10 cellular contexts compared by ENCODE assay signal in genomic region chr18:14978962-14979535, GRCh38.
DNase-seq lines count a peak whose midpoint lies in the region; ATAC-seq and TF ChIP-seq lines count a peak whose summit lies in the region.
"Had no signal": no experiment of that assay in that cellular context is flagged by ENCODE, and none has a peak within 500 bp of the region (broad histone marks: within the 10 kb centered on the region; RNA-seq: fewer than 3 reads in every experiment).

No MANE protein-coding gene starts in this region.

- H3K4me3 Mint-ChIP-seq in naive thymus-derived CD4-positive, alpha-beta T cell: no peak overlapping the region
- H3K4me3 Mint-ChIP-seq: brain had no signal

- no peaks in the 10 kb centered on the region for H3K36me3 Mint-ChIP-seq in naive thymus-derived CD4-positive, alpha-beta T cell
- H3K36me3 Mint-ChIP-seq: brain had no signal

- no peak overlapping the region for H3K4me3 ChIP-seq in colonic mucosa
- no peak overlapping the region for H3K4me3 ChIP-seq in naive thymus-derived CD4-positive, alpha-beta T cell (ENCODE audit: low read length)
- H3K4me3 ChIP-seq: BLaER1 had no signal

- no peak overlapping the region for H3K9ac ChIP-seq in colonic mucosa (ENCODE audit: low read depth in 2 of 2, low read length in 2 of 2)
- H3K9ac ChIP-seq: BLaER1 had no signal

- H3K27me3 Mint-ChIP-seq in naive thymus-derived CD4-positive, alpha-beta T cell: peaks cover 0 to 9% (median 0%) of the 10 kb centered on the region in 5 donors
- H3K27me3 Mint-ChIP-seq: brain had no signal

- CTCF ChIA-PET in GM10248 (lab: Yijun Ruan, JAX): no interaction called here
- CTCF ChIA-PET in naive thymus-derived CD4-positive, alpha-beta T cell (lab: Charles Lee): no interaction called here

- H3K9me3 Mint-ChIP-seq in naive thymus-derived CD4-positive, alpha-beta T cell: peaks cover 0 to 4% (median 0%) of the 10 kb centered on the region in 11 donors

- DNase-seq in NCI-H146 (lab: John Stamatoyannopoulos, UW): peak; percentile 12
- DNase-seq in NCI-H146 treated with DMSO at 0.1 percent for 48 hours (lab: John Stamatoyannopoulos, UW; ENCODE audit: unreplicated experiment): no peak
- DNase-seq in NCI-H524 treated with DMSO at 0.1 percent for 48 hours (lab: John Stamatoyannopoulos, UW): peak; percentile 27
- peak; percentile 50 for DNase-seq in colonic mucosa
- DNase-seq in stimulated activated CD4-positive, alpha-beta T cell treated with anti-CD3 and anti-CD28 coated beads, Interleukin-12 subunit alpha, Interleukin-12 subunit beta, amount 100 ng/mL, for 48 hours (ENCODE audit: low read depth in 2 of 3, low spot score in 1 of 3): peak in 2 of 3 donors; percentile 18 to 24
- DNase-seq in GM10248 (ENCODE audit: extremely low spot score): no peak
- DNase-seq in naive thymus-derived CD4-positive, alpha-beta T cell: no peak

- H3K36me3 ChIP-seq in colonic mucosa: no peaks in the 10 kb centered on the region
- no peaks in the 10 kb centered on the region for H3K36me3 ChIP-seq in naive thymus-derived CD4-positive, alpha-beta T cell (ENCODE audit: control insufficient read depth in 2 of 3, insufficient read depth in 3 of 3, low read length in 3 of 3)
- H3K36me3 ChIP-seq: BLaER1 had no signal

- no peak overlapping the region for H3K27ac ChIP-seq in colonic mucosa
- H3K27ac ChIP-seq in naive thymus-derived CD4-positive, alpha-beta T cell (ENCODE audit: low read depth, low read length): no peak overlapping the region
- H3K27ac ChIP-seq: BLaER1 had no signal

- ATAC-seq in GM21423 (IDR thresholded peaks at IDR 0.05; ENCODE audit: unreplicated experiment): no peak
- ATAC-seq in naive thymus-derived CD4-positive, alpha-beta T cell: no peak

- H3K4me1 ChIP-seq in colonic mucosa: no peaks in the 10 kb centered on the region
- H3K4me1 ChIP-seq in naive thymus-derived CD4-positive, alpha-beta T cell (ENCODE audit: control insufficient read depth in 2 of 2, insufficient read depth in 2 of 2, low read length in 2 of 2): no peaks in the 10 kb centered on the region
- H3K4me1 ChIP-seq: BLaER1 had no signal

- TF ChIP-seq CTCF in colonic mucosa (IDR thresholded peaks at IDR 0.05): peak; percentile 50
- TF ChIP-seq CTCF in GM10248 (IDR thresholded peaks at IDR 0.05; ENCODE audit: control extremely low read depth, extremely low read depth, low read depth, missing control alignments): no peak

- intact Hi-C loops in colonic mucosa (cut with DNase I): no loop called here
- intact Hi-C loops in naive thymus-derived CD4-positive, alpha-beta T cell (cut with micrococcal nuclease): no loop called here

- no peaks in the 10 kb centered on the region for H3K9me3 ChIP-seq in colonic mucosa
- H3K9me3 ChIP-seq in naive thymus-derived CD4-positive, alpha-beta T cell (ENCODE audit: control insufficient read depth in 2 of 3, low read length in 3 of 3): no peaks in the 10 kb centered on the region
- H3K9me3 ChIP-seq: BLaER1 had no signal

- no peak overlapping the region for H3K27ac Mint-ChIP-seq in naive thymus-derived CD4-positive, alpha-beta T cell
- H3K27ac Mint-ChIP-seq: brain had no signal

- POLR2A ChIA-PET in GM10248 (lab: Yijun Ruan, JAX): no interaction called here
- POLR2A ChIA-PET in naive thymus-derived CD4-positive, alpha-beta T cell (lab: Charles Lee): no interaction called here

- H3K27me3 ChIP-seq in colonic mucosa: no peaks in the 10 kb centered on the region
- H3K27me3 ChIP-seq in naive thymus-derived CD4-positive, alpha-beta T cell (ENCODE audit: control insufficient read depth in 2 of 2, insufficient read depth in 2 of 2, low read length in 2 of 2): no peaks in the 10 kb centered on the region
- H3K27me3 ChIP-seq: BLaER1 had no signal

- no peaks in the 10 kb centered on the region for H3K4me1 Mint-ChIP-seq in naive thymus-derived CD4-positive, alpha-beta T cell
- H3K4me1 Mint-ChIP-seq: brain had no signal

Comparison
In these comparisons a context has a peak if more than half of its experiments do, and no peak if none do; other contexts are left out.
1. DNase-seq: peak in NCI-H146 (single experiment), NCI-H524 treated with DMSO at 0.1 percent for 48 hours (single experiment), colonic mucosa (single experiment) and stimulated activated CD4-positive, alpha-beta T cell treated with anti-CD3 and anti-CD28 coated beads, Interleukin-12 subunit alpha, Interleukin-12 subunit beta, amount 100 ng/mL, for 48 hours (2 of 3); none in NCI-H146 treated with DMSO at 0.1 percent for 48 hours (single experiment), GM10248 (single experiment) and naive thymus-derived CD4-positive, alpha-beta T cell (0 of 9).